ENCODE assay signal across 8 cellular contexts in genomic region chr21:23936224-23936623, GRCh38.
A peak's percentile ranks its signal among the peaks of the same experiment; 100 is the strongest.
DNase-seq lines count a peak whose midpoint lies in the region; ATAC-seq and TF ChIP-seq lines count a peak whose summit lies in the region.

No MANE protein-coding gene starts in this region.

- no peak overlapping the region for H2BK5ac ChIP-seq in mesendoderm (ENCODE audit: low read length)

- H4K5ac ChIP-seq in mesendoderm (ENCODE audit: low read length), result no peak overlapping the region

- no peak overlapping the region for H3K4me3 ChIP-seq in mesendoderm (ENCODE audit: low read length)

- H2BK15ac ChIP-seq in mesendoderm (replicated peaks; ENCODE audit: low read depth), result no peak overlapping the region

- H3K27ac ChIP-seq in VCaP (no peak overlapping the region), mesendoderm (ENCODE audit: low read depth, low read length) (no peak overlapping the region)

- no peak overlapping the region for H2BK120ac ChIP-seq in mesendoderm (ENCODE audit: low read depth, low read length)

- ATAC-seq in GM21515 (IDR thresholded peaks at IDR 0.05; ENCODE audit: unreplicated experiment) (no peak), esophagus mucosa (no peak)

- H3K4me2 ChIP-seq in mesendoderm (ENCODE audit: low read length), result no peak overlapping the region

- no peak overlapping the region for H3K56ac ChIP-seq in mesendoderm (ENCODE audit: low read length)

- no peak overlapping the region for H3K4ac ChIP-seq in mesendoderm (ENCODE audit: low read depth, low read length)

- H3K18ac ChIP-seq in mesendoderm (ENCODE audit: low read length), result no peak overlapping the region

- H3K79me2 ChIP-seq in mesendoderm (ENCODE audit: control insufficient read depth, insufficient read depth, low read length), result no peaks in the 10 kb centered on the region

- H3K23ac ChIP-seq in mesendoderm (ENCODE audit: low read length), result no peak overlapping the region

- H3K27me3 ChIP-seq in mesendoderm (ENCODE audit: insufficient read depth, low read length, poor library complexity), result no peaks in the 10 kb centered on the region

- TF ChIP-seq CTCF in VCaP (conservative IDR thresholded peaks at IDR 0.05), result peak; percentile 84

- H3K36me3 ChIP-seq in mesendoderm (ENCODE audit: control insufficient read depth, insufficient read depth, low read length), result no peaks in the 10 kb centered on the region

- no peaks in the 10 kb centered on the region for H3K79me1 ChIP-seq in mesendoderm (ENCODE audit: low read length)

- WGBS in mesendoderm (ENCODE audit: extremely low coverage, insufficient coverage, low lambda C conversion rate), result no CpG with 5 or more reads among the region's 2 CpGs

- H4K8ac ChIP-seq in mesendoderm (ENCODE audit: low read depth, low read length), result no peak overlapping the region

- no peaks in the 10 kb centered on the region for H3K4me1 ChIP-seq in mesendoderm (ENCODE audit: control insufficient read depth, low read depth, low read length)

- no peak overlapping the region for H3K9ac ChIP-seq in mesendoderm (ENCODE audit: low read length)

- H2AK5ac ChIP-seq in mesendoderm (ENCODE audit: low read length), result no peak overlapping the region

- DNase-seq in NCI-H1436 (lab: John Stamatoyannopoulos, UW) (peak; percentile 2), NCI-H1436 treated with DMSO at 0.1 percent for 48 hours (lab: John Stamatoyannopoulos, UW) (no peak), Kasumi-1 (lab: John Stamatoyannopoulos, UW) (peak; percentile 69 to 74), mesendoderm (peak; percentile 63), NCI-H2107 (lab: John Stamatoyannopoulos, UW) (no peak)

Comparison
In these comparisons a context has a peak if more than half of its experiments do, and no peak if none do; other contexts are left out.
1. DNase-seq: peak in NCI-H1436 (single experiment), Kasumi-1 (2 of 2) and mesendoderm (single experiment); none in NCI-H1436 treated with DMSO at 0.1 percent for 48 hours (single experiment) and NCI-H2107 (single experiment).